ENCODE assay signal across 1 cellular context in genomic region chr6:150334790-150335783, GRCh38.
TF ChIP-seq lines count a peak whose summit lies in the region.

No MANE protein-coding gene starts in this region.

TF ChIP-seq in K562, 482 proteins besides CTCF, POLR2A, EP300 and RAD21 (continued from another document):
- TF ChIP-seq ATF4 (CRISPR knock-in tag; IDR thresholded peaks at IDR 0.05) (no peak), ZKSCAN8 (CRISPR knock-in tag; IDR thresholded peaks at IDR 0.05) (no peak), ETS1 (conservative IDR thresholded peaks at IDR 0.05; ENCODE audit: control insufficient read depth, low read depth, low read length) (no peak), ZNF384 (IDR thresholded peaks at IDR 0.05; ENCODE audit: low read depth, low read length) (no peak), ZNF395 (CRISPR knock-in tag; IDR thresholded peaks at IDR 0.05) (0 out of 2 replicates have a peak, but pooled peaks have one; percentile 34), NR1H2 (CRISPR knock-in tag; IDR thresholded peaks at IDR 0.05) (no peak), GTF3C2 (IDR thresholded peaks at IDR 0.05; ENCODE audit: borderline replicate concordance, extremely low read depth, insufficient read length) (no peak), MAFF (IDR thresholded peaks at IDR 0.05; ENCODE audit: low read length) (peak; percentile 8; the same call in 1 of the 2 replicates), POLR2H (tag; IDR thresholded peaks at IDR 0.05; ENCODE audit: low read depth) (peak; percentile 15; the same call in 1 of the 2 replicates), NCOA2 (IDR thresholded peaks at IDR 0.05; ENCODE audit: partially characterized antibody in 2 of 2) (peak in 1 of 2 experiments; percentile 26), PCBP1 (IDR thresholded peaks at IDR 0.05; ENCODE audit: low read depth, low read length, poor library complexity, severe bottlenecking) (no peak), STAT5A (IDR thresholded peaks at IDR 0.05; ENCODE audit: borderline replicate concordance, low read length) (no peak), SLC30A9 (CRISPR knock-in tag; IDR thresholded peaks at IDR 0.05) (no peak)
TF ChIP-seq in K562: peak in this region for 39.
